ENCODE assay signal across 1 cellular context in genomic region chr11:72413914-72414628, GRCh38.
TF ChIP-seq lines count a peak whose summit lies in the region.

No MANE protein-coding gene starts in this region.

TF ChIP-seq in GM12878, 131 proteins besides CTCF, POLR2A, EP300 and RAD21 (continued from another document and continues in another):
- TF ChIP-seq ZBTB4 (CRISPR knock-in tag; IDR thresholded peaks at IDR 0.05), result no peak
- TF ChIP-seq MEF2B (IDR thresholded peaks at IDR 0.05; ENCODE audit: partially characterized antibody, poor library complexity, severe bottlenecking), result no peak
- 0 out of 2 replicates have a peak, but pooled peaks have one; percentile 33 for TF ChIP-seq TCF3 (IDR thresholded peaks at IDR 0.05; ENCODE audit: borderline replicate concordance, insufficient read depth, low read depth, low read length)
- peak; percentile 43; the same call in 1 of the 2 replicates for TF ChIP-seq ZNF592 (IDR thresholded peaks at IDR 0.05)
- 0 out of 2 replicates have a peak, but pooled peaks have one; percentile 3 for TF ChIP-seq SPI1 (IDR thresholded peaks at IDR 0.05; ENCODE audit: borderline replicate concordance, insufficient read depth, low read depth, low read length)
- TF ChIP-seq PAX5 (IDR thresholded peaks at IDR 0.05; ENCODE audit: borderline replicate concordance, low read depth, low read length), result no peak
- no peak for TF ChIP-seq SIN3A (IDR thresholded peaks at IDR 0.05; ENCODE audit: low read depth, low read length)
- TF ChIP-seq SRF (IDR thresholded peaks at IDR 0.05; ENCODE audit: low read depth in 2 of 2, low read length in 2 of 2), result no peak
- TF ChIP-seq ATF7 (IDR thresholded peaks at IDR 0.05; ENCODE audit: low read depth), result 0 out of 2 replicates have a peak, but pooled peaks have one; percentile 19
- TF ChIP-seq SREBF1 (IDR thresholded peaks at IDR 0.05; ENCODE audit: low read length), result no peak
- no peak for TF ChIP-seq LARP7 (IDR thresholded peaks at IDR 0.05)
- TF ChIP-seq CHD4 (IDR thresholded peaks at IDR 0.05), result no peak
- TF ChIP-seq NR2C2 (IDR thresholded peaks at IDR 0.05; ENCODE audit: borderline replicate concordance, control insufficient read depth, insufficient read length, low read depth), result no peak
- no peak for TF ChIP-seq ELK1 (IDR thresholded peaks at IDR 0.05; ENCODE audit: low read depth, low read length)
- no peak for TF ChIP-seq ATF2 (IDR thresholded peaks at IDR 0.05; ENCODE audit: low read length)
- TF ChIP-seq TCF7 (IDR thresholded peaks at IDR 0.05; ENCODE audit: borderline replicate concordance), result no peak
- TF ChIP-seq SMAD1 (IDR thresholded peaks at IDR 0.05; ENCODE audit: low read depth, partially characterized antibody), result peak; percentile 99
- no peak for TF ChIP-seq TARDBP (IDR thresholded peaks at IDR 0.05; ENCODE audit: borderline replicate concordance)
- 0 out of 2 replicates have a peak, but pooled peaks have one; percentile 20 for TF ChIP-seq RELB (IDR thresholded peaks at IDR 0.05; ENCODE audit: low read depth)
- TF ChIP-seq NKRF (conservative IDR thresholded peaks at IDR 0.05), result no peak
- TF ChIP-seq REST (IDR thresholded peaks at IDR 0.05; ENCODE audit: low read depth, low read length), result no peak
- peak; percentile 21 for TF ChIP-seq PBX3 (IDR thresholded peaks at IDR 0.05; ENCODE audit: insufficient replicate concordance, low read depth, low read length)
- TF ChIP-seq NFYA (IDR thresholded peaks at IDR 0.05; ENCODE audit: borderline replicate concordance, low read depth, low read length), result no peak
- no peak for TF ChIP-seq JUND (IDR thresholded peaks at IDR 0.05; ENCODE audit: low read depth, low read length)
- peak; percentile 91 for TF ChIP-seq POLR2AphosphoS5 (IDR thresholded peaks at IDR 0.05; ENCODE audit: low read length)
- TF ChIP-seq ZBTB11 (CRISPR knock-in tag; IDR thresholded peaks at IDR 0.05), result no peak
- TF ChIP-seq YBX1 (IDR thresholded peaks at IDR 0.05), result no peak
- TF ChIP-seq BRCA1 (IDR thresholded peaks at IDR 0.05; ENCODE audit: low read depth, low read length), result no peak
- no peak for TF ChIP-seq JUNB (IDR thresholded peaks at IDR 0.05)
- TF ChIP-seq RUNX3 (IDR thresholded peaks at IDR 0.05; ENCODE audit: low read length), result peak; percentile 59
- TF ChIP-seq POLR2AphosphoS2 (IDR thresholded peaks at IDR 0.05; ENCODE audit: low read depth, low read length), result no peak; the same call in 1 of the 2 replicates
- no peak for TF ChIP-seq SMAD5 (IDR thresholded peaks at IDR 0.05; ENCODE audit: low read depth)
- TF ChIP-seq RAD51 (IDR thresholded peaks at IDR 0.05), result no peak
- TF ChIP-seq RCOR1 (conservative IDR thresholded peaks at IDR 0.05; ENCODE audit: low read depth, low read length), result no peak
- TF ChIP-seq SP1 (IDR thresholded peaks at IDR 0.05; ENCODE audit: low read depth, low read length), result no peak
- TF ChIP-seq BACH1 (IDR thresholded peaks at IDR 0.05; ENCODE audit: borderline replicate concordance), result no peak
- no peak for TF ChIP-seq STAT1 (conservative IDR thresholded peaks at IDR 0.05)
